8 cellular contexts compared by ENCODE assay signal in genomic region chr1:197526736-197527371, GRCh38.
DNase-seq lines count a peak whose midpoint lies in the region; ATAC-seq and TF ChIP-seq lines count a peak whose summit lies in the region.

No MANE protein-coding gene starts in this region.

- intact Hi-C loops in CD14-positive monocyte (cut with micrococcal nuclease) (no loop called here), left colon (cut with DNase I, micrococcal nuclease) (loop anchor here in 1 of 2 donors (10.0 kb wide), 1 partner anchor 398 kb away; no protein-coding TSS in a partner anchor), sciatic nerve (cut with DNase I) (no loop called here)

- H3K27me3 Mint-ChIP-seq in CD14-positive monocyte (ENCODE audit: low read depth in 3 of 3) (no peaks in the 10 kb centered on the region), osteocyte (ENCODE audit: unreplicated experiment) (no peaks in the 10 kb centered on the region)

- ATAC-seq in left colon (no peak), sciatic nerve (no peak), HG02885 (IDR thresholded peaks at IDR 0.05; ENCODE audit: poor library complexity, unreplicated experiment) (no peak)

- H3K4me1 Mint-ChIP-seq in CD14-positive monocyte (no peaks in the 10 kb centered on the region), osteocyte (ENCODE audit: unreplicated experiment) (no peaks in the 10 kb centered on the region)

- H3K36me3 Mint-ChIP-seq in CD14-positive monocyte, result peaks cover 0 to 2% of the 10 kb centered on the region in 2 donors
- no peaks in the 10 kb centered on the region for H3K36me3 Mint-ChIP-seq in osteocyte (ENCODE audit: unreplicated experiment)

- peak; percentile 92 for TF ChIP-seq CTCF in CD14-positive monocyte (IDR thresholded peaks at IDR 0.05)
- TF ChIP-seq CTCF in osteocyte (IDR thresholded peaks at IDR 0.05), result peak; percentile 65

- no peak overlapping the region for H3K27ac Mint-ChIP-seq in CD14-positive monocyte
- no peak overlapping the region for H3K27ac Mint-ChIP-seq in osteocyte (ENCODE audit: unreplicated experiment)

- DNase-seq in CD14-positive monocyte (ENCODE audit: low spot score) (no peak), H4 (ENCODE audit: low spot score) (peak; percentile 9), NCI-H748 treated with DMSO at 0.1 percent for 48 hours (lab: John Stamatoyannopoulos, UW) (peak; percentile 20), dedifferentiated amniotic fluid mesenchymal stem cell (ENCODE audit: extremely low spot score) (peak; percentile 55), osteocyte (ENCODE audit: extremely low spot score, unreplicated experiment) (no peak), left colon (no peak), sciatic nerve (ENCODE audit: low spot score) (no peak)

- H3K9me3 Mint-ChIP-seq in CD14-positive monocyte (no peaks in the 10 kb centered on the region), osteocyte (ENCODE audit: unreplicated experiment) (no peaks in the 10 kb centered on the region)

- H3K4me3 Mint-ChIP-seq in CD14-positive monocyte, result no peak overlapping the region
- H3K4me3 Mint-ChIP-seq in osteocyte (ENCODE audit: unreplicated experiment), result no peak overlapping the region

Comparison
In these comparisons a context has a peak if more than half of its experiments do, and no peak if none do; other contexts are left out.
1. DNase-seq: peak in H4 (single experiment), NCI-H748 treated with DMSO at 0.1 percent for 48 hours (single experiment) and dedifferentiated amniotic fluid mesenchymal stem cell (single experiment); none in CD14-positive monocyte (single experiment), osteocyte (single experiment), left colon (0 of 2) and sciatic nerve (single experiment).